Comparison of ENCODE assay signal across 20 cellular contexts in genomic region chr2:239377591-239377990, GRCh38. TPM values are rescaled to one million over a fixed set of nuclear protein-coding genes. Genes with fewer than 3 reads are reported as not detected.
A peak's percentile ranks its signal among the peaks of the same experiment; 100 is the strongest.
DNase-seq lines count a peak whose midpoint lies in the region; ATAC-seq, FAIRE-seq and TF ChIP-seq lines count a peak whose summit lies in the region.
"Had no signal": no experiment of that assay in that cellular context is flagged by ENCODE, and none has a peak within 500 bp of the region (broad histone marks: within the 10 kb centered on the region; RNA-seq: fewer than 3 reads in every experiment).

No MANE protein-coding gene starts in this region.

- TF ChIP-seq POLR2A in sigmoid colon (IDR thresholded peaks at IDR 0.05), result no peak

- no peak for TF ChIP-seq CTCF in DND-41 (IDR thresholded peaks at IDR 0.05; ENCODE audit: borderline replicate concordance, extremely low read depth, low read length, poor library complexity, severe bottlenecking)
- TF ChIP-seq CTCF in kidney (IDR thresholded peaks at IDR 0.05; ENCODE audit: borderline replicate concordance, extremely low read depth, insufficient read depth), result no peak
- no peak for TF ChIP-seq CTCF in sigmoid colon (IDR thresholded peaks at IDR 0.05)

- H3K27ac ChIP-seq in DND-41 (ENCODE audit: low read length), result peak overlapping the region; percentile 61
- no peak overlapping the region for H3K27ac ChIP-seq in kidney (ENCODE audit: low read depth in 2 of 2, low read length in 2 of 2)
- H3K27ac ChIP-seq in sigmoid colon, result peak overlapping the region in 1 of 4 donors; percentile 52
- H3K27ac ChIP-seq: GM23248, RWPE1 had no signal

- H3K4me1 ChIP-seq in DND-41 (ENCODE audit: insufficient read depth, low read length) (peaks cover 57% of the 10 kb centered on the region), kidney (ENCODE audit: control insufficient read depth in 1 of 2, insufficient read depth in 1 of 2, low read depth in 1 of 2, low read length in 2 of 2) (peaks cover 0 to 2% of the 10 kb centered on the region in 2 donors), sigmoid colon (peaks cover 0 to 51% (median 42%) of the 10 kb centered on the region in 4 donors)

- intact Hi-C loops in activated naive CD4-positive, alpha-beta T cell treated with anti-CD3 and anti-CD28 coated beads for 36 hours (cut with micrococcal nuclease), result no loop called here
- intact Hi-C loops in kidney (cut with DNase I) (no loop called here), sigmoid colon (cut with DNase I) (no loop called here)

- TF ChIP-seq EP300 in sigmoid colon (IDR thresholded peaks at IDR 0.05), result no peak

- peaks cover 99% of the 10 kb centered on the region for H3K79me2 ChIP-seq in DND-41 (ENCODE audit: insufficient read depth, low read length)

- H2AFZ ChIP-seq in DND-41 (ENCODE audit: low read depth, low read length), result no peak overlapping the region
- H2AFZ ChIP-seq: GM23248 had no signal

- DNase-seq in activated naive CD4-positive, alpha-beta T cell treated with anti-CD3 and anti-CD28 coated beads for 36 hours, result peak; percentile 2
- DNase-seq in activated naive CD4-positive, alpha-beta T cell treated with anti-CD3 and anti-CD28 coated beads, Interleukin-2, amount 50 U/mL, for 16 hours, result no peak
- no peak for DNase-seq in DND-41
- DNase-seq in kidney, result peak; percentile 43
- DNase-seq in sigmoid colon, result peak; percentile 60
- no peak for DNase-seq in effector CD8-positive, alpha-beta T cell (lab: John Stamatoyannopoulos, UW)
- no peak for DNase-seq in activated CD8-positive, alpha-beta memory T cell treated with anti-CD3 and anti-CD28 coated beads, Interleukin-2, amount 50 U/mL, for 48 hours
- DNase-seq: DMS79 treated with DMSO at 0.1 percent for 48 hours, GDM1, NCI-H1436 treated with DMSO at 0.1 percent for 48 hours, NCI-H2081 treated with DMSO at 0.1 percent for 48 hours, NCI-H2227 treated with DMSO at 0.1 percent for 48 hours, NCI-H524 treated with DMSO at 0.1 percent for 48 hours had no signal

- no peak overlapping the region for H3K4me3 ChIP-seq in DND-41 (ENCODE audit: low read depth in 1 of 2, low read length in 2 of 2)
- H3K4me3 ChIP-seq in kidney (ENCODE audit: low read length in 2 of 2), result no peak overlapping the region
- H3K4me3 ChIP-seq in sigmoid colon, result no peak overlapping the region
- H3K4me3 ChIP-seq: GM23248 had no signal

- H3K9me3 ChIP-seq in DND-41 (ENCODE audit: insufficient read depth, low read length, severe bottlenecking) (no peaks in the 10 kb centered on the region), kidney (ENCODE audit: control insufficient read depth in 1 of 2, low read length in 2 of 2) (no peaks in the 10 kb centered on the region), sigmoid colon (no peaks in the 10 kb centered on the region)

- peaks cover 28% of the 10 kb centered on the region for H3K4me1 Mint-ChIP-seq in activated naive CD4-positive, alpha-beta T cell treated with anti-CD3 and anti-CD28 coated beads for 36 hours (ENCODE audit: low read depth)

- H3K36me3 ChIP-seq in DND-41 (ENCODE audit: insufficient read depth, low read length) (peaks cover 92% of the 10 kb centered on the region), kidney (ENCODE audit: control insufficient read depth in 1 of 2, insufficient read depth in 2 of 2, low read length in 2 of 2) (no peaks in the 10 kb centered on the region), sigmoid colon (peaks cover 0 to 13% (median 0%) of the 10 kb centered on the region in 4 donors)

- FAIRE-seq in kidney (lab: Jason Lieb, UNC), result no peak
- FAIRE-seq: D721Med, HTR-8/SVneo had no signal

- H3K27ac Mint-ChIP-seq in activated naive CD4-positive, alpha-beta T cell treated with anti-CD3 and anti-CD28 coated beads for 36 hours, result no peak overlapping the region

- peaks cover 9% of the 10 kb centered on the region for H3K36me3 Mint-ChIP-seq in activated naive CD4-positive, alpha-beta T cell treated with anti-CD3 and anti-CD28 coated beads for 36 hours (ENCODE audit: low read depth)

- H3K4me2 ChIP-seq in DND-41 (ENCODE audit: insufficient read depth, low read length), result no peak overlapping the region

- no peaks in the 10 kb centered on the region for H3K27me3 Mint-ChIP-seq in activated naive CD4-positive, alpha-beta T cell treated with anti-CD3 and anti-CD28 coated beads for 36 hours (ENCODE audit: low read depth)

- CTCF ChIA-PET in activated naive CD4-positive, alpha-beta T cell treated with anti-CD3 and anti-CD28 coated beads for 36 hours (lab: Charles Lee), result no interaction called here

- no peaks in the 10 kb centered on the region for H3K27me3 ChIP-seq in DND-41 (ENCODE audit: insufficient read depth, low read length, poor library complexity)
- H3K27me3 ChIP-seq in sigmoid colon, result no peaks in the 10 kb centered on the region

- peaks cover 85% of the 10 kb centered on the region for H4K20me1 ChIP-seq in DND-41 (ENCODE audit: insufficient read depth, low read length)

- no peak overlapping the region for H3K4me3 Mint-ChIP-seq in activated naive CD4-positive, alpha-beta T cell treated with anti-CD3 and anti-CD28 coated beads for 36 hours
- H3K4me3 Mint-ChIP-seq: CD14-positive monocyte had no signal

- ATAC-seq in DND-41 (ENCODE audit: insufficient read depth, low read depth), result no peak
- ATAC-seq in HG02885 (IDR thresholded peaks at IDR 0.05; ENCODE audit: poor library complexity, unreplicated experiment), result no peak
- ATAC-seq: HCT116 had no signal

- H3K9ac ChIP-seq in DND-41 (ENCODE audit: low read depth, low read length) (no peak overlapping the region), kidney (ENCODE audit: low read length in 2 of 2) (no peak overlapping the region)
- H3K9ac ChIP-seq: GM23248 had no signal

- WGBS in sigmoid colon, 2 donors, result 96% methylated on average over 10 of the region's 10 CpGs

- no peaks in the 10 kb centered on the region for H3K9me3 Mint-ChIP-seq in activated naive CD4-positive, alpha-beta T cell treated with anti-CD3 and anti-CD28 coated beads for 36 hours

RNA-seq across cellular contexts. Expression of gene HDAC4, which starts 23.2 kb away (rescaled TPM):
- total RNA-seq in activated naive CD4-positive, alpha-beta T cell treated with anti-CD3 and anti-CD28 coated beads for 36 hours, result 10 to 100 TPM; 32.0 to 35.6 TPM
- total RNA-seq in kidney (56.8 TPM), sigmoid colon (100 to 1,000 TPM in 3 of 4 donors, 10 to 100 TPM in 1; 77.0 to 196 (median 139) TPM)
- polyA plus RNA-seq in kidney (ENCODE audit: insufficient read depth, low read depth, low replicate concordance) (2.2 TPM), sigmoid colon (10 to 100 TPM in 1 of 3 donors, 1 to 10 TPM in 2; 1.8 to 16.4 (median 3.0) TPM)

Comparison
In these comparisons a context has a peak if more than half of its experiments do, and no peak if none do; other contexts are left out.
1. DNase-seq: peak in activated naive CD4-positive, alpha-beta T cell treated with anti-CD3 and anti-CD28 coated beads for 36 hours (single experiment), kidney (single experiment) and sigmoid colon (single experiment); none in activated naive CD4-positive, alpha-beta T cell treated with anti-CD3 and anti-CD28 coated beads, Interleukin-2, amount 50 U/mL, for 16 hours (single experiment), DND-41 (single experiment), effector CD8-positive, alpha-beta T cell (single experiment) and activated CD8-positive, alpha-beta memory T cell treated with anti-CD3 and anti-CD28 coated beads, Interleukin-2, amount 50 U/mL, for 48 hours (single experiment).